ENCODE assay signal across 16 cellular contexts in the genomic region with DNA sequence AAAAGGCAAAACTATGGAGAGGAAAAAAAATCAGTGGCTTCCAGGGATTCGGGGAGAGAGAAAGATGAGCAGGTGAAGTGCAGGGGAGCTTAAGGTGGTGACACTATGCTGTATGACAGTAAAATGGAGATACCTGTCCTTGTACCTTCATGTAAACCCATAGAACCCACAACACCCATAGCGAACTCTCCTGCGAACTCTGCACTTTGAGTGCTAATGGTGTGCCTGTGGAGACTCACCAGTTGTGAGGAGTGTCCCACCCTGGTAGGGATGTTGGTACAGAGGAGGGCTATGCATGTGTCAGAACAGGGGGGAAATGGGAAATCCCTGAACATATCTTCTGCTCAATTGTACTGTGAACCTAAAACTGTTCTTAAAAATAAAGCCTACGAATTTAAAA. TPM values are rescaled to one million over a fixed set of nuclear protein-coding genes. Genes with fewer than 3 reads are reported as not detected.
A peak's percentile ranks its signal among the peaks of the same experiment; 100 is the strongest.
DNase-seq lines count a peak whose midpoint lies in the region; ATAC-seq and TF ChIP-seq lines count a peak whose summit lies in the region.
"Had no signal": no experiment of that assay in that cellular context is flagged by ENCODE, and none has a peak within 500 bp of the region (broad histone marks: within the 10 kb centered on the region; RNA-seq: fewer than 3 reads in every experiment).

No MANE protein-coding gene starts in this region.

- H3K4me3 ChIP-seq in vagina = no peak overlapping the region

- no peak for TF ChIP-seq POLR2A in vagina (IDR thresholded peaks at IDR 0.05)

- no peaks in the 10 kb centered on the region for H3K9me3 ChIP-seq in vagina

- no peaks in the 10 kb centered on the region for H3K4me1 ChIP-seq in vagina
- H3K4me1 ChIP-seq: Caco-2 had no signal

- no peak for ATAC-seq in left cardiac atrium
- ATAC-seq in GM18498 (IDR thresholded peaks at IDR 0.05; ENCODE audit: unreplicated experiment) = no peak
- no peak for ATAC-seq in GM19035 (IDR thresholded peaks at IDR 0.05; ENCODE audit: unreplicated experiment)

- no peak overlapping the region for H3K27ac ChIP-seq in vagina
- H3K27ac ChIP-seq: 22Rv1 had no signal

- DNase-seq in activated CD4-positive, CD25-positive, alpha-beta regulatory T cell treated with anti-CD3 and anti-CD28 coated beads, Interleukin-2, amount 50 U/mL, for 72 hours = peak; percentile 6
- no peak for DNase-seq in activated CD4-positive, CD25-positive, alpha-beta regulatory T cell (lab: John Stamatoyannopoulos, UW)
- DNase-seq in cardiac septum (ENCODE audit: low spot score) = peak; percentile 33
- DNase-seq in left cardiac atrium = no peak
- peak; percentile 6 for DNase-seq in ecto neural progenitor cell (ENCODE audit: low spot score)
- peak; percentile 65 to 77 for DNase-seq in vagina (ENCODE audit: extremely low spot score in 2 of 2)
- DNase-seq: Caco-2; CD8-positive, alpha-beta memory T cell; DMS53; GF-D8; GOT3; H9 had no signal

- no peaks in the 10 kb centered on the region for H3K27me3 ChIP-seq in vagina

- intact Hi-C loops in cardiac septum (cut with DNase I) = no loop called here
- intact Hi-C loops in left cardiac atrium (cut with DNase I) = no loop called here
- intact Hi-C loops in vagina (cut with DNase I) = no loop called here

- no peaks in the 10 kb centered on the region for H3K36me3 ChIP-seq in vagina

- TF ChIP-seq CTCF in vagina (IDR thresholded peaks at IDR 0.05) = no peak

RNA-seq across cellular contexts. Expression of a gene that starts 42.8 kb away (rescaled TPM):
- total RNA-seq in cardiac septum (not detected), left cardiac atrium (not detected), vagina (not detected)
- total RNA-seq: CD8-positive, alpha-beta memory T cell; HT1080 had no signal

Comparison
In these comparisons a context has a peak if more than half of its experiments do, and no peak if none do; other contexts are left out.
1. DNase-seq: peak in activated CD4-positive, CD25-positive, alpha-beta regulatory T cell treated with anti-CD3 and anti-CD28 coated beads, Interleukin-2, amount 50 U/mL, for 72 hours (single experiment), cardiac septum (single experiment), ecto neural progenitor cell (single experiment) and vagina (2 of 2); none in activated CD4-positive, CD25-positive, alpha-beta regulatory T cell (0 of 4) and left cardiac atrium (single experiment).